Comparison of ENCODE assay signal across 15 cellular contexts in the genomic region with DNA sequence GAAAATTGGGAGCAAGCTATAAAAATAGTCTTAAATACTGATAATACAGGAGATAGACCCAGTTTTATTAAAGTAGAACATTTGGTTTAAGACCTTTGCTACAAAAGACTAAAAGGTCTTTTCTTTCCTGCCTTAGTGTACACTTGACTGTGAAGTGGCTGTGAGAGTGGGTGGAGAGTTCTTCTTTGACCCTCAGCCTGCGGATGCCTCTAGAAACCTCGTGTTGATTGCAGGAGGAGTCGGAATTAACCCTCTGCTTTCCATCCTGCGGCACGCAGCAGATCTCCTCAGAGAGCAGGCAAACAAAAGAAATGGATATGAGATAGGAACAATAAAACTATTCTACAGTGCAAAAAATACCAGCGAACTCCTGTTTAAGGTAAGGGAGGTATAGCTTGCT. TPM values are rescaled to one million over a fixed set of nuclear protein-coding genes. Genes with fewer than 3 reads are reported as not detected.
A peak's percentile ranks its signal among the peaks of the same experiment; 100 is the strongest.
DNase-seq lines count a peak whose midpoint lies in the region; ATAC-seq and TF ChIP-seq lines count a peak whose summit lies in the region.
"Had no signal": no experiment of that assay in that cellular context is flagged by ENCODE, and none has a peak within 500 bp of the region (broad histone marks: within the 10 kb centered on the region; RNA-seq: fewer than 3 reads in every experiment).

No MANE protein-coding gene starts in this region.

- H3K27ac Mint-ChIP-seq in activated CD4-positive, alpha-beta T cell treated with anti-CD3 and anti-CD28 coated beads, Interleukin-2, amount 10 ng/mL, durations not matched to agents 7 days and 5 days = peak overlapping the region; percentile 92
- H3K27ac Mint-ChIP-seq in activated B cell treated with CpG ODN at 0.5 μM for 24 hours (peak overlapping the region; percentile 53), immature natural killer cell (peak overlapping the region; percentile 92 to 99 (median 97))
- H3K27ac Mint-ChIP-seq in stimulated activated naive CD8-positive, alpha-beta T cell treated with anti-CD3 and anti-CD28 coated beads, Interleukin-15, amount 100 ng/mL, for 72 hours = peak overlapping the region; percentile 87 to 94

- peak overlapping the region in 2 of 4 donors; percentile 36 to 56 for H3K27ac ChIP-seq in tibial nerve
- H3K27ac ChIP-seq: A549, SJCRH30, tibial artery had no signal

- peaks cover 0 to 25% (median 2%) of the 10 kb centered on the region in 4 donors for H3K4me1 ChIP-seq in tibial nerve
- H3K4me1 ChIP-seq: A549, SJCRH30 had no signal

- no peak for ATAC-seq in activated B cell treated with CpG ODN at 0.5 μM for 24 hours (ENCODE audit: low read depth)
- ATAC-seq in stimulated activated naive CD8-positive, alpha-beta T cell treated with anti-CD3 and anti-CD28 coated beads, Interleukin-15, amount 100 ng/mL, for 72 hours = peak; percentile 44
- no peak for ATAC-seq in GM18909 (IDR thresholded peaks at IDR 0.05; ENCODE audit: poor library complexity, unreplicated experiment)
- ATAC-seq: A549 had no signal

- peaks cover 5% of the 10 kb centered on the region for H3K9me3 Mint-ChIP-seq in activated CD4-positive, alpha-beta T cell treated with anti-CD3 and anti-CD28 coated beads, Interleukin-2, amount 10 ng/mL, durations not matched to agents 7 days and 5 days
- H3K9me3 Mint-ChIP-seq in activated B cell treated with CpG ODN at 0.5 μM for 24 hours (no peaks in the 10 kb centered on the region), immature natural killer cell (no peaks in the 10 kb centered on the region)
- no peaks in the 10 kb centered on the region for H3K9me3 Mint-ChIP-seq in stimulated activated naive CD8-positive, alpha-beta T cell treated with anti-CD3 and anti-CD28 coated beads, Interleukin-15, amount 100 ng/mL, for 72 hours

- H3K4me3 Mint-ChIP-seq in activated CD4-positive, alpha-beta T cell treated with anti-CD3 and anti-CD28 coated beads, Interleukin-2, amount 10 ng/mL, durations not matched to agents 7 days and 5 days = peak overlapping the region; percentile 81
- peak overlapping the region; percentile 46 for H3K4me3 Mint-ChIP-seq in activated B cell treated with CpG ODN at 0.5 μM for 24 hours
- peak overlapping the region; percentile 84 to 96 (median 94) for H3K4me3 Mint-ChIP-seq in immature natural killer cell
- peak overlapping the region; percentile 80 to 83 for H3K4me3 Mint-ChIP-seq in stimulated activated naive CD8-positive, alpha-beta T cell treated with anti-CD3 and anti-CD28 coated beads, Interleukin-15, amount 100 ng/mL, for 72 hours

- WGBS in tibial nerve, 2 donors = 32 to 38% methylated on average over 6 of the region's 6 CpGs

- TF ChIP-seq CTCF in activated B cell treated with CpG ODN at 0.5 μM for 24 hours (IDR thresholded peaks at IDR 0.05) = no peak
- no peak for TF ChIP-seq CTCF in tibial nerve (IDR thresholded peaks at IDR 0.05)

- no peak for TF ChIP-seq EP300 in tibial nerve (IDR thresholded peaks at IDR 0.05)

- no peaks in the 10 kb centered on the region for H3K9me3 ChIP-seq in tibial nerve
- H3K9me3 ChIP-seq: SJCRH30, tibial artery had no signal

- H3K27me3 ChIP-seq in tibial nerve = no peaks in the 10 kb centered on the region
- H3K27me3 ChIP-seq: SJCRH30, tibial artery had no signal

- H3K4me3 ChIP-seq in tibial nerve = no peak overlapping the region
- H3K4me3 ChIP-seq: A549, SJCRH30, tibial artery had no signal

- no peaks in the 10 kb centered on the region for H3K27me3 Mint-ChIP-seq in activated CD4-positive, alpha-beta T cell treated with anti-CD3 and anti-CD28 coated beads, Interleukin-2, amount 10 ng/mL, durations not matched to agents 7 days and 5 days
- no peaks in the 10 kb centered on the region for H3K27me3 Mint-ChIP-seq in activated B cell treated with CpG ODN at 0.5 μM for 24 hours
- H3K27me3 Mint-ChIP-seq in immature natural killer cell (ENCODE audit: low read depth in 3 of 3) = peaks cover 5 to 11% (median 5%) of the 10 kb centered on the region in 3 donors
- no peaks in the 10 kb centered on the region for H3K27me3 Mint-ChIP-seq in stimulated activated naive CD8-positive, alpha-beta T cell treated with anti-CD3 and anti-CD28 coated beads, Interleukin-15, amount 100 ng/mL, for 72 hours

- intact Hi-C loops in activated B cell treated with CpG ODN at 0.5 μM for 24 hours (cut with micrococcal nuclease) = no loop called here

- CTCF ChIA-PET in activated CD4-positive, alpha-beta T cell treated with anti-CD3 and anti-CD28 coated beads, Interleukin-2, amount 10 ng/mL, durations not matched to agents 7 days and 5 days (lab: Charles Lee) = interaction anchor here (0.6 to 6.5 kb wide), 8 partner anchors 9 to 1119 kb away, joined by 3 to 60 read pairs (median 4); no protein-coding TSS in a partner anchor
- CTCF ChIA-PET in activated B cell treated with CpG ODN at 0.5 μM for 24 hours (lab: Charles Lee) = interaction anchor here (1.0 to 1.7 kb wide), 3 partner anchors 11 to 211 kb away, joined by 3 to 5 read pairs (median 5); no protein-coding TSS in a partner anchor

- H3K36me3 ChIP-seq in tibial nerve = peaks cover 0 to 25% (median 0%) of the 10 kb centered on the region in 3 donors

- peak; percentile 51 for DNase-seq in activated CD4-positive, alpha-beta T cell treated with anti-CD3 and anti-CD28 coated beads, Interleukin-2, amount 10 ng/mL, durations not matched to agents 7 days and 5 days
- DNase-seq in activated CD4-positive, alpha-beta T cell treated with anti-CD3 and anti-CD28 coated beads, Interleukin-2, amount 50 U/mL, for 1 hour = no peak
- DNase-seq in activated B cell treated with CpG ODN at 0.5 μM for 24 hours (no peak), immature natural killer cell (peak; percentile 33 to 44 (median 36)), tibial nerve (ENCODE audit: low spot score in 2 of 2) (no peak), SHP77 (lab: John Stamatoyannopoulos, UW) (no peak)
- DNase-seq in stimulated activated naive CD8-positive, alpha-beta T cell treated with anti-CD3 and anti-CD28 coated beads, Interleukin-15, amount 100 ng/mL, for 72 hours = no peak
- DNase-seq: activated CD4-positive, CD25-positive, alpha-beta regulatory T cell; amygdala; NCI-H1092; NCI-H748 treated with DMSO at 0.1 percent for 48 hours; SJCRH30; tibial artery had no signal

- POLR2A ChIA-PET in activated CD4-positive, alpha-beta T cell treated with anti-CD3 and anti-CD28 coated beads, Interleukin-2, amount 10 ng/mL, durations not matched to agents 7 days and 5 days (lab: Charles Lee) = interaction anchor here (0.6 to 1.3 kb wide), 2 partner anchors 11 to 165 kb away, joined by 3 read pairs; no protein-coding TSS in a partner anchor
- POLR2A ChIA-PET in activated B cell treated with CpG ODN at 0.5 μM for 24 hours (lab: Charles Lee) = interaction anchor here (0.6 to 0.7 kb wide), 2 partner anchors 181 to 1098 kb away, joined by 3 read pairs; no protein-coding TSS in a partner anchor

- H3K4me1 Mint-ChIP-seq in activated CD4-positive, alpha-beta T cell treated with anti-CD3 and anti-CD28 coated beads, Interleukin-2, amount 10 ng/mL, durations not matched to agents 7 days and 5 days = peaks cover 94% of the 10 kb centered on the region
- H3K4me1 Mint-ChIP-seq in activated B cell treated with CpG ODN at 0.5 μM for 24 hours (peaks cover 41% of the 10 kb centered on the region), immature natural killer cell (peaks cover 84 to 95% of the 10 kb centered on the region in 2 donors)
- H3K4me1 Mint-ChIP-seq in stimulated activated naive CD8-positive, alpha-beta T cell treated with anti-CD3 and anti-CD28 coated beads, Interleukin-15, amount 100 ng/mL, for 72 hours = peaks cover 91% of the 10 kb centered on the region

- TF ChIP-seq POLR2A in tibial nerve (IDR thresholded peaks at IDR 0.05) = no peak

- peaks cover 86% of the 10 kb centered on the region for H3K36me3 Mint-ChIP-seq in activated CD4-positive, alpha-beta T cell treated with anti-CD3 and anti-CD28 coated beads, Interleukin-2, amount 10 ng/mL, durations not matched to agents 7 days and 5 days (ENCODE audit: low read depth)
- peaks cover 63% of the 10 kb centered on the region for H3K36me3 Mint-ChIP-seq in activated B cell treated with CpG ODN at 0.5 μM for 24 hours (ENCODE audit: low read depth)
- H3K36me3 Mint-ChIP-seq in immature natural killer cell = peaks cover 23 to 42% (median 26%) of the 10 kb centered on the region in 3 donors

RNA-seq across cellular contexts. Expression of a gene that starts 36.5 kb away (rescaled TPM):
- total RNA-seq in activated CD4-positive, alpha-beta T cell treated with anti-CD3 and anti-CD28 coated beads, Interleukin-2, amount 10 ng/mL, durations not matched to agents 7 days and 5 days = 10 to 100 TPM; 64.0 to 70.4 TPM
- total RNA-seq in activated B cell treated with CpG ODN at 0.5 μM for 24 hours (5.5 and 8.7 TPM in 2 replicates), tibial nerve (10 to 100 TPM; 11.4 to 14.9 (median 13.1) TPM)
- 10 to 100 TPM; 22.0 to 27.3 (median 23.8) TPM for polyA plus RNA-seq in immature natural killer cell

RNA-seq across cellular contexts. Expression of a gene that starts 36.7 kb away (rescaled TPM):
- total RNA-seq in activated CD4-positive, alpha-beta T cell treated with anti-CD3 and anti-CD28 coated beads, Interleukin-2, amount 10 ng/mL, durations not matched to agents 7 days and 5 days = 10 to 100 TPM; 12.6 to 14.4 TPM
- 13.4 and 14.7 TPM in 2 replicates for total RNA-seq in activated B cell treated with CpG ODN at 0.5 μM for 24 hours
- polyA plus RNA-seq in immature natural killer cell = 10 to 100 TPM; 22.3 to 31.8 (median 25.5) TPM
- 10 to 100 TPM; 11.4 to 20.5 (median 19.1) TPM for total RNA-seq in tibial nerve

Comparison
In these comparisons a context has a peak if more than half of its experiments do, and no peak if none do; other contexts are left out.
1. DNase-seq: peak in activated CD4-positive, alpha-beta T cell treated with anti-CD3 and anti-CD28 coated beads, Interleukin-2, amount 10 ng/mL, durations not matched to agents 7 days and 5 days (single experiment) and immature natural killer cell (3 of 3); none in activated CD4-positive, alpha-beta T cell treated with anti-CD3 and anti-CD28 coated beads, Interleukin-2, amount 50 U/mL, for 1 hour (single experiment), activated B cell treated with CpG ODN at 0.5 μM for 24 hours (single experiment), stimulated activated naive CD8-positive, alpha-beta T cell treated with anti-CD3 and anti-CD28 coated beads, Interleukin-15, amount 100 ng/mL, for 72 hours (0 of 2), tibial nerve (0 of 2) and SHP77 (0 of 2).
2. Peak in every context shown above with its lines, with median percentiles within 50 percentile points of each other: H3K27ac Mint-ChIP-seq and H3K4me3 Mint-ChIP-seq.